In the genomic region with DNA sequence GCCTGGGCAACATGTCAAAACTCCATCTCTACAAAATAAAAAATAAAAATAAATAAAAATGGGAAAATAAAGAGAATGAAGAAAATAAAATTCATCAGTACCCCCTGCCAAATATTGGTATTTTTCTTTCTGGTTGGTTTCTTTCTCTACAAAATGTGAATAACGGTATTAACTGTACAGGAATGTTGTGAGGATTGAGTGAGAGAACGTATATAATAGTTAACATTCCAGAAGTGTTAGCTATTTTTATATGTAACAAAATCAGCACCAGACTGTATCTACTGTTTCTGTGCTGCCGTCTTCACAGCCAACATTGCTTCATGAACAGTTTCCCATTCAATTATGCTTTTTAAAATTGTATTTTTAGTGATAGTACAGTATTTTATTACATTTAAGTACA, we compare ENCODE assay signal across 19 cellular contexts. TPM values are rescaled to one million over a fixed set of nuclear protein-coding genes. Genes with fewer than 3 reads are reported as not detected.
DNase-seq lines count a peak whose midpoint lies in the region; ATAC-seq and TF ChIP-seq lines count a peak whose summit lies in the region.
"Had no signal": no experiment of that assay in that cellular context is flagged by ENCODE, and none has a peak within 500 bp of the region (broad histone marks: within the 10 kb centered on the region; RNA-seq: fewer than 3 reads in every experiment).

No MANE protein-coding gene starts in this region.

- H3K36me3 Mint-ChIP-seq in osteocyte (ENCODE audit: unreplicated experiment) = no peaks in the 10 kb centered on the region
- no peaks in the 10 kb centered on the region for H3K36me3 Mint-ChIP-seq in activated naive CD4-positive, alpha-beta T cell treated with anti-CD3 and anti-CD28 coated beads, Interleukin-2, amount 10 ng/mL, durations not matched to agents 7 days and 5 days

- H3K4me3 ChIP-seq in adipocyte (ENCODE audit: low read length) (no peak overlapping the region), fibroblast of the aortic adventitia (ENCODE audit: low read depth, low read length) (no peak overlapping the region), H7 (ENCODE audit: insufficient read depth, low read depth, low read length) (no peak overlapping the region)
- H3K4me3 ChIP-seq: GM23248 had no signal

- no peak overlapping the region for H3K9ac ChIP-seq in adipocyte (ENCODE audit: low read length)
- H3K9ac ChIP-seq: GM23248 had no signal

- no peaks in the 10 kb centered on the region for H3K27me3 ChIP-seq in adipocyte (replicated peaks; ENCODE audit: control insufficient read depth, insufficient read depth, low read length)
- peaks cover 1% of the 10 kb centered on the region; the same call in 1 of the 2 replicates for H3K27me3 ChIP-seq in H7 (ENCODE audit: control insufficient read depth, insufficient read depth, low read length)

- no peaks in the 10 kb centered on the region for H3K36me3 ChIP-seq in adipocyte (ENCODE audit: control insufficient read depth, insufficient read depth, low read length, severe bottlenecking)
- H3K36me3 ChIP-seq in H7 (replicated peaks; ENCODE audit: control insufficient read depth, insufficient read depth, low read length) = no peaks in the 10 kb centered on the region

- peaks cover 5% of the 10 kb centered on the region for H3K4me1 ChIP-seq in adipocyte (ENCODE audit: control insufficient read depth, insufficient read depth, low read length)

- H3K9me3 ChIP-seq in adipocyte (ENCODE audit: control insufficient read depth, low read length) = peaks cover 5% of the 10 kb centered on the region

- no peaks in the 10 kb centered on the region for H3K27me3 Mint-ChIP-seq in osteocyte (ENCODE audit: unreplicated experiment)
- peaks cover 67% of the 10 kb centered on the region for H3K27me3 Mint-ChIP-seq in activated naive CD4-positive, alpha-beta T cell treated with anti-CD3 and anti-CD28 coated beads, Interleukin-2, amount 10 ng/mL, durations not matched to agents 7 days and 5 days

- H3K27ac Mint-ChIP-seq in osteocyte (ENCODE audit: unreplicated experiment) = peak overlapping the region; percentile 87
- no peak overlapping the region for H3K27ac Mint-ChIP-seq in activated naive CD4-positive, alpha-beta T cell treated with anti-CD3 and anti-CD28 coated beads, Interleukin-2, amount 10 ng/mL, durations not matched to agents 7 days and 5 days

- CTCF ChIA-PET in activated naive CD4-positive, alpha-beta T cell treated with anti-CD3 and anti-CD28 coated beads, Interleukin-2, amount 10 ng/mL, durations not matched to agents 7 days and 5 days (lab: Charles Lee) = no interaction called here

- no peak overlapping the region for H3K4me3 Mint-ChIP-seq in osteocyte (ENCODE audit: unreplicated experiment)
- no peak overlapping the region for H3K4me3 Mint-ChIP-seq in activated naive CD4-positive, alpha-beta T cell treated with anti-CD3 and anti-CD28 coated beads, Interleukin-2, amount 10 ng/mL, durations not matched to agents 7 days and 5 days

- TF ChIP-seq CTCF in fibroblast of the aortic adventitia (IDR thresholded peaks at IDR 0.05; ENCODE audit: insufficient read depth, low read length) (no peak), osteocyte (IDR thresholded peaks at IDR 0.05) (no peak)

- DNase-seq in EL = peak; percentile 30
- DNase-seq in adipocyte (ENCODE audit: low read depth) = peak; percentile 65
- DNase-seq in fibroblast of the aortic adventitia (ENCODE audit: low read depth) = peak; percentile 27
- no peak for DNase-seq in osteocyte (ENCODE audit: extremely low spot score, unreplicated experiment)
- DNase-seq in activated naive CD4-positive, alpha-beta T cell treated with anti-CD3 and anti-CD28 coated beads, Interleukin-2, amount 10 ng/mL, durations not matched to agents 7 days and 5 days = no peak
- no peak for DNase-seq in NCI-H1092 (lab: John Stamatoyannopoulos, UW)
- DNase-seq in H7 = no peak
- DNase-seq: DND-41, GDM1, GM23248, KG1, NCI-H1417, NCI-H187, NCI-H2107, NCI-H510A treated with DMSO at 0.1 percent for 48 hours, NCI-H774, SHP77 treated with DMSO at 0.1 percent for 48 hours had no signal

- no peak for ATAC-seq in GM18868 (IDR thresholded peaks at IDR 0.05; ENCODE audit: unreplicated experiment)

- H3K4me1 Mint-ChIP-seq in osteocyte (ENCODE audit: unreplicated experiment) = peaks cover 35% of the 10 kb centered on the region
- no peaks in the 10 kb centered on the region for H3K4me1 Mint-ChIP-seq in activated naive CD4-positive, alpha-beta T cell treated with anti-CD3 and anti-CD28 coated beads, Interleukin-2, amount 10 ng/mL, durations not matched to agents 7 days and 5 days

- H3K9me3 Mint-ChIP-seq in osteocyte (ENCODE audit: unreplicated experiment) = no peaks in the 10 kb centered on the region
- H3K9me3 Mint-ChIP-seq in activated naive CD4-positive, alpha-beta T cell treated with anti-CD3 and anti-CD28 coated beads, Interleukin-2, amount 10 ng/mL, durations not matched to agents 7 days and 5 days = no peaks in the 10 kb centered on the region

RNA-seq across cellular contexts. Expression of gene RNU6-1, which starts 25.5 kb away (rescaled TPM):
- not detected in 2 replicates for total RNA-seq in fibroblast of the aortic adventitia (ENCODE audit: low replicate concordance)
- not detected in 2 replicates for total RNA-seq in osteocyte
- not detected in 2 replicates for total RNA-seq in H7 (2014; rRNA removed; shearing (Covaris generic))
- total RNA-seq: GM23248, OCI-LY7 had no signal

RNA-seq across cellular contexts. Expression of gene SKOR1, which starts 40.0 kb away (rescaled TPM):
- total RNA-seq in fibroblast of the aortic adventitia (ENCODE audit: low replicate concordance) (0.08 and 0.09 TPM in 2 replicates), osteocyte (0.42 and 0.48 TPM in 2 replicates)
- 0.11 TPM in 1 of 2 replicates, not detected in the other for total RNA-seq in H7 (2014; rRNA removed; shearing (Covaris generic))

Comparison
In these comparisons a context has a peak if more than half of its experiments do, and no peak if none do; other contexts are left out.
1. DNase-seq: peak in EL (single experiment), adipocyte (single experiment) and fibroblast of the aortic adventitia (single experiment); none in osteocyte (single experiment), activated naive CD4-positive, alpha-beta T cell treated with anti-CD3 and anti-CD28 coated beads, Interleukin-2, amount 10 ng/mL, durations not matched to agents 7 days and 5 days (single experiment), NCI-H1092 (single experiment) and H7 (single experiment).